ENCODE assay signal across 22 cellular contexts in genomic region chr13:33249066-33249465, GRCh38. TPM values are rescaled to one million over a fixed set of nuclear protein-coding genes. Genes with fewer than 3 reads are reported as not detected.
DNase-seq lines count a peak whose midpoint lies in the region; ATAC-seq, FAIRE-seq and TF ChIP-seq lines count a peak whose summit lies in the region.
"Had no signal": no experiment of that assay in that cellular context is flagged by ENCODE, and none has a peak within 500 bp of the region (broad histone marks: within the 10 kb centered on the region; RNA-seq: fewer than 3 reads in every experiment).

No MANE protein-coding gene starts in this region.

- H3K27me3 ChIP-seq in right atrium auricular region: no peaks in the 10 kb centered on the region
- H3K27me3 ChIP-seq in astrocyte (ENCODE audit: insufficient read depth, low read length): no peaks in the 10 kb centered on the region
- H3K27me3 ChIP-seq in esophagus muscularis mucosa: no peaks in the 10 kb centered on the region
- no peaks in the 10 kb centered on the region for H3K27me3 ChIP-seq in GM23338 (ENCODE audit: insufficient read depth)

- H3K4me3 Mint-ChIP-seq in astrocyte (ENCODE audit: unreplicated experiment) (peak overlapping the region; percentile 50), GM23338 (no peak overlapping the region)
- H3K4me3 Mint-ChIP-seq in activated CD4-positive, alpha-beta T cell treated with anti-CD3 and anti-CD28 coated beads, Interleukin-2, amount 10 ng/mL, durations not matched to agents 7 days and 5 days: no peak overlapping the region
- H3K4me3 Mint-ChIP-seq: CD4-positive, alpha-beta T cell; T-cell; type B pancreatic cell had no signal

- peak overlapping the region; percentile 26 for H3K9ac ChIP-seq in astrocyte (ENCODE audit: low read length)
- H3K9ac ChIP-seq: parathyroid adenoma had no signal

- H3K27ac ChIP-seq in right atrium auricular region (peak overlapping the region; percentile 77 to 87), astrocyte (ENCODE audit: low read depth, low read length) (peak overlapping the region; percentile 91), esophagus muscularis mucosa (replicated peaks in 1 of 4) (no peak overlapping the region), GM23338 (ENCODE audit: low read depth) (no peak overlapping the region)
- H3K27ac ChIP-seq: parathyroid adenoma had no signal

- H3K4me3 ChIP-seq in right atrium auricular region (no peak overlapping the region), astrocyte (ENCODE audit: insufficient read depth, low read depth, low read length) (no peak overlapping the region), esophagus muscularis mucosa (no peak overlapping the region), GM23338 (no peak overlapping the region)

- CTCF ChIA-PET in activated CD4-positive, alpha-beta T cell treated with anti-CD3 and anti-CD28 coated beads, Interleukin-2, amount 10 ng/mL, durations not matched to agents 7 days and 5 days (lab: Charles Lee): no interaction called here

- H3K36me3 Mint-ChIP-seq in astrocyte (ENCODE audit: low read depth, unreplicated experiment) (peaks cover 16% of the 10 kb centered on the region), GM23338 (ENCODE audit: low read depth) (no peaks in the 10 kb centered on the region)
- no peaks in the 10 kb centered on the region for H3K36me3 Mint-ChIP-seq in activated CD4-positive, alpha-beta T cell treated with anti-CD3 and anti-CD28 coated beads, Interleukin-2, amount 10 ng/mL, durations not matched to agents 7 days and 5 days (ENCODE audit: low read depth)
- H3K36me3 Mint-ChIP-seq: T-cell had no signal

- H3K27ac Mint-ChIP-seq in astrocyte (ENCODE audit: unreplicated experiment) (peak overlapping the region; percentile 95), GM23338 (no peak overlapping the region)
- H3K27ac Mint-ChIP-seq in activated CD4-positive, alpha-beta T cell treated with anti-CD3 and anti-CD28 coated beads, Interleukin-2, amount 10 ng/mL, durations not matched to agents 7 days and 5 days: no peak overlapping the region
- H3K27ac Mint-ChIP-seq: CD4-positive, alpha-beta T cell; T-cell; type B pancreatic cell had no signal

- H4K20me1 ChIP-seq in astrocyte (ENCODE audit: insufficient read depth, low read length): peaks cover 3% of the 10 kb centered on the region
- H4K20me1 ChIP-seq in GM23338 (replicated peaks; ENCODE audit: insufficient read depth): no peaks in the 10 kb centered on the region

- H3K4me1 ChIP-seq in right atrium auricular region: peaks cover 0 to 72% of the 10 kb centered on the region in 2 donors
- H3K4me1 ChIP-seq in astrocyte (ENCODE audit: insufficient read depth, low read length): peaks cover 45% of the 10 kb centered on the region
- H3K4me1 ChIP-seq in esophagus muscularis mucosa: peaks cover 36 to 64% (median 57%) of the 10 kb centered on the region in 4 donors
- 0 out of 2 replicates have a peak, but pooled peaks cover 3% of the 10 kb centered on the region for H3K4me1 ChIP-seq in GM23338 (ENCODE audit: insufficient read depth)
- H3K4me1 ChIP-seq: parathyroid adenoma had no signal

- peaks cover 2% of the 10 kb centered on the region; the same call in 1 of the 2 replicates for H3K9me2 ChIP-seq in GM23338 (ENCODE audit: insufficient read depth)

- H3K4me1 Mint-ChIP-seq in astrocyte (ENCODE audit: low read depth, unreplicated experiment): peaks cover 62% of the 10 kb centered on the region
- H3K4me1 Mint-ChIP-seq in activated CD4-positive, alpha-beta T cell treated with anti-CD3 and anti-CD28 coated beads, Interleukin-2, amount 10 ng/mL, durations not matched to agents 7 days and 5 days: no peaks in the 10 kb centered on the region
- peaks cover 6% of the 10 kb centered on the region; the same call in 2 of the 3 replicates for H3K4me1 Mint-ChIP-seq in GM23338
- H3K4me1 Mint-ChIP-seq: T-cell had no signal

- TF ChIP-seq CTCF in right atrium auricular region (IDR thresholded peaks at IDR 0.05) (no peak), astrocyte (IDR thresholded peaks at IDR 0.05; ENCODE audit: insufficient read depth, low read depth, low read length) (no peak), esophagus muscularis mucosa (IDR thresholded peaks at IDR 0.05) (no peak), GM23338 (conservative IDR thresholded peaks at IDR 0.05; ENCODE audit: low read depth in 2 of 2) (no peak)

- H3K36me3 ChIP-seq in right atrium auricular region (no peaks in the 10 kb centered on the region), astrocyte (ENCODE audit: insufficient read depth, low read length) (peaks cover 8% of the 10 kb centered on the region), esophagus muscularis mucosa (no peaks in the 10 kb centered on the region), GM23338 (ENCODE audit: insufficient read depth) (no peaks in the 10 kb centered on the region)

- POLR2A ChIA-PET in activated CD4-positive, alpha-beta T cell treated with anti-CD3 and anti-CD28 coated beads, Interleukin-2, amount 10 ng/mL, durations not matched to agents 7 days and 5 days (lab: Charles Lee): no interaction called here

- peak overlapping the region; percentile 63 for H3K4me2 ChIP-seq in astrocyte (ENCODE audit: low read length)
- H3K4me2 ChIP-seq in GM23338: no peak overlapping the region

- H2AFZ ChIP-seq in astrocyte (ENCODE audit: low read depth, low read length): no peak overlapping the region
- H2AFZ ChIP-seq in GM23338: no peak overlapping the region
- H2AFZ ChIP-seq: parathyroid adenoma had no signal

- ATAC-seq in Right ventricle myocardium superior (ENCODE audit: poor library complexity) (no peak), GM23338 (no peak)
- ATAC-seq: left lobe of liver, Panc1, T-cell had no signal

- H3K27me3 Mint-ChIP-seq in astrocyte (ENCODE audit: low read depth, unreplicated experiment) (no peaks in the 10 kb centered on the region), GM23338 (ENCODE audit: insufficient read depth, low read depth, poor library complexity) (peaks cover 10% of the 10 kb centered on the region)
- peaks cover 3% of the 10 kb centered on the region for H3K27me3 Mint-ChIP-seq in activated CD4-positive, alpha-beta T cell treated with anti-CD3 and anti-CD28 coated beads, Interleukin-2, amount 10 ng/mL, durations not matched to agents 7 days and 5 days
- H3K27me3 Mint-ChIP-seq: type B pancreatic cell had no signal

- H3K9me3 ChIP-seq in right atrium auricular region: no peaks in the 10 kb centered on the region
- H3K9me3 ChIP-seq in astrocyte (ENCODE audit: insufficient read depth, low read depth, low read length): no peaks in the 10 kb centered on the region
- no peaks in the 10 kb centered on the region for H3K9me3 ChIP-seq in esophagus muscularis mucosa

- 88% methylated on average over 6 of the region's 6 CpGs for WGBS in esophagus muscularis mucosa

- TF ChIP-seq POLR2A in esophagus muscularis mucosa (IDR thresholded peaks at IDR 0.05; ENCODE audit: low read depth): no peak

- no peaks in the 10 kb centered on the region for H3F3A ChIP-seq in GM23338 (replicated peaks; ENCODE audit: low read depth)

- intact Hi-C loops in Right ventricle myocardium superior (cut with DNase I): no loop called here
- intact Hi-C loops in esophagus muscularis mucosa (cut with DNase I): no loop called here

- DNase-seq in right atrium auricular region (ENCODE audit: low spot score) (no peak), Right ventricle myocardium superior (no peak), astrocyte (ENCODE audit: low read depth) (peak; percentile 83), glomerular visceral epithelial cell (ENCODE audit: extremely low spot score) (peak; percentile 75), esophagus muscularis mucosa (ENCODE audit: extremely low spot score) (no peak), SKM-1 (lab: John Stamatoyannopoulos, UW; ENCODE audit: unreplicated experiment) (no peak), GM23338 (ENCODE audit: low spot score) (no peak)
- no peak for DNase-seq in activated CD4-positive, alpha-beta T cell treated with anti-CD3 and anti-CD28 coated beads, Interleukin-2, amount 10 ng/mL, durations not matched to agents 7 days and 5 days
- DNase-seq: activated CD4-positive, CD25-positive, alpha-beta regulatory T cell; activated effector memory CD4-positive, alpha-beta T cell treated with anti-CD3 and anti-CD28 coated beads, Interleukin-2, amount 50 U/mL, for 16 hours; anterior cingulate cortex; CD4-positive, alpha-beta T cell; cortex of kidney; DND-41; NCI-H2107; NCI-H69; stimulated activated naive CD4-positive, alpha-beta T cell; T-cell had no signal

- H3K9me3 Mint-ChIP-seq in astrocyte (ENCODE audit: unreplicated experiment): peaks cover 3% of the 10 kb centered on the region
- H3K9me3 Mint-ChIP-seq in activated CD4-positive, alpha-beta T cell treated with anti-CD3 and anti-CD28 coated beads, Interleukin-2, amount 10 ng/mL, durations not matched to agents 7 days and 5 days: no peaks in the 10 kb centered on the region
- H3K9me3 Mint-ChIP-seq in GM23338: peaks cover 3% of the 10 kb centered on the region; the same call in 1 of the 3 replicates
- H3K9me3 Mint-ChIP-seq: CD4-positive, alpha-beta T cell; T-cell; type B pancreatic cell had no signal

- TF ChIP-seq EP300 in esophagus muscularis mucosa (IDR thresholded peaks at IDR 0.05): no peak

- peak; percentile 78 for FAIRE-seq in astrocyte (lab: Jason Lieb, UNC)

- H3K79me2 ChIP-seq in astrocyte (ENCODE audit: insufficient read depth, low read length): peaks cover 88% of the 10 kb centered on the region
- H3K79me2 ChIP-seq in GM23338 (replicated peaks; ENCODE audit: insufficient read depth): no peaks in the 10 kb centered on the region

TF ChIP-seq in GM23338, 12 proteins besides CTCF, POLR2A, EP300 and RAD21 (continues in another document):
- no peak for TF ChIP-seq ZNF331 (CRISPR knock-in tag; IDR thresholded peaks at IDR 0.05; ENCODE audit: low read depth)
- TF ChIP-seq POLR2AphosphoS5 (IDR thresholded peaks at IDR 0.05; ENCODE audit: low read depth): no peak
- no peak for TF ChIP-seq CREB1 (CRISPR knock-in tag; IDR thresholded peaks at IDR 0.05; ENCODE audit: low read depth)
- TF ChIP-seq JUNB (IDR thresholded peaks at IDR 0.05; ENCODE audit: unreplicated experiment): no peak
- TF ChIP-seq ZNF114 (CRISPR knock-in tag; IDR thresholded peaks at IDR 0.05): no peak

RNA-seq across cellular contexts. Expression of gene STARD13, which starts 36.5 kb away (rescaled TPM):
- total RNA-seq in right atrium auricular region: 10 to 100 TPM; 21.6 to 23.3 TPM
- total RNA-seq in Right ventricle myocardium superior: 36.4 TPM
- total RNA-seq in astrocyte: 28.7 and 30.1 TPM in 2 replicates
- 10 to 100 TPM; 44.9 to 59.2 (median 56.2) TPM for total RNA-seq in esophagus muscularis mucosa
- total RNA-seq in activated CD4-positive, alpha-beta T cell treated with anti-CD3 and anti-CD28 coated beads, Interleukin-2, amount 10 ng/mL, durations not matched to agents 7 days and 5 days: under 1 TPM; 0.02 to 0.25 TPM
- total RNA-seq in GM23338 (2014; rRNA removed; shearing (Covaris generic)): 2.9 and 5.2 TPM in 2 replicates
- polyA plus RNA-seq in GM23338 (2016; fragmentation: Nextera tagmentation; extraction: Ambion mirVana): 0.99 and 3.2 TPM in 2 replicates
- total RNA-seq: CD4-positive, alpha-beta T cell had no signal

Comparison
In these comparisons a context has a peak if more than half of its experiments do, and no peak if none do; other contexts are left out.
1. DNase-seq: peak in astrocyte (single experiment) and glomerular visceral epithelial cell (single experiment); none in right atrium auricular region (single experiment), Right ventricle myocardium superior (single experiment), esophagus muscularis mucosa (single experiment), SKM-1 (single experiment), activated CD4-positive, alpha-beta T cell treated with anti-CD3 and anti-CD28 coated beads, Interleukin-2, amount 10 ng/mL, durations not matched to agents 7 days and 5 days (single experiment) and GM23338 (single experiment).
2. H3K27ac ChIP-seq: peak in right atrium auricular region (2 of 2) and astrocyte (single experiment); none in esophagus muscularis mucosa (0 of 4) and GM23338 (single experiment).